In genomic region chr18:65415167-65415566, GRCh38 we compare ENCODE assay signal across 23 cellular contexts.
DNase-seq lines count a peak whose midpoint lies in the region; ATAC-seq and TF ChIP-seq lines count a peak whose summit lies in the region.
"Had no signal": no experiment of that assay in that cellular context is flagged by ENCODE, and none has a peak within 500 bp of the region (broad histone marks: within the 10 kb centered on the region; RNA-seq: fewer than 3 reads in every experiment).

No MANE protein-coding gene starts in this region.

- DNase-seq in DMS 273 (lab: John Stamatoyannopoulos, UW; ENCODE audit: unreplicated experiment) (peak; percentile 20), DMS 273 treated with DMSO at 0.1 percent for 48 hours (lab: John Stamatoyannopoulos, UW) (no peak), NCI-H345 treated with DMSO at 0.1 percent for 48 hours (lab: John Stamatoyannopoulos, UW; ENCODE audit: unreplicated experiment) (peak; percentile 69), T1000 (lab: John Stamatoyannopoulos, UW) (peak; percentile 26), islet precursor cell (peak; percentile 91), MG63 (no peak), colonic mucosa (no peak)
- DNase-seq: activated CD4-positive, alpha-beta T cell treated with anti-CD3 and anti-CD28 coated beads for 1 hour; activated CD8-positive, alpha-beta T cell treated with anti-CD3 and anti-CD28 coated beads for 36 hours; activated T-cell treated with anti-CD3 and anti-CD28 coated beads, Interleukin-2, amount 50 U/mL, for 1 hour; CD4-positive, alpha-beta memory T cell; effector memory CD4-positive, alpha-beta T cell; gastrocnemius medialis; GF-D8; NCI-H1105; ovary; retina; stimulated activated CD4-positive, alpha-beta T cell treated with anti-CD3 and anti-CD28 coated beads, Interleukin-2, amount 100 ng/mL, for 48 hours had no signal

- no peaks in the 10 kb centered on the region for H3K4me1 ChIP-seq in colonic mucosa
- H3K4me1 ChIP-seq: gastrocnemius medialis had no signal

- H3K9ac ChIP-seq in colonic mucosa (ENCODE audit: low read depth in 2 of 2, low read length in 2 of 2), result no peak overlapping the region

- intact Hi-C loops in colonic mucosa (cut with DNase I), result no loop called here

- no peaks in the 10 kb centered on the region for H3K27me3 ChIP-seq in MG63
- H3K27me3 ChIP-seq in colonic mucosa, result no peaks in the 10 kb centered on the region
- H3K27me3 ChIP-seq: gastrocnemius medialis, hepatocyte, ovary had no signal

- H3K9me3 ChIP-seq in MG63 (no peaks in the 10 kb centered on the region), colonic mucosa (no peaks in the 10 kb centered on the region)
- H3K9me3 ChIP-seq: gastrocnemius medialis, ovary had no signal

- no peak overlapping the region for H3K27ac ChIP-seq in colonic mucosa
- H3K27ac ChIP-seq: 22Rv1, gastrocnemius medialis, hepatocyte, ovary had no signal

- no peak for TF ChIP-seq CTCF in colonic mucosa (IDR thresholded peaks at IDR 0.05)

- H3K4me3 ChIP-seq in MG63 (no peak overlapping the region), colonic mucosa (no peak overlapping the region)
- H3K4me3 ChIP-seq: gastrocnemius medialis, hepatocyte, ovary had no signal

- no peak for ATAC-seq in HG02852 (IDR thresholded peaks at IDR 0.05; ENCODE audit: unreplicated experiment)
- ATAC-seq: activated CD8-positive, alpha-beta T cell treated with anti-CD3 and anti-CD28 coated beads for 36 hours; gastrocnemius medialis; natural killer cell treated with Interleukin-12 subunit alpha and Interleukin-12 subunit beta and Interleukin-15 and Interleukin-18, amount 100 ng/mL, for 72 hours; stimulated activated effector memory CD8-positive, alpha-beta T cell treated with anti-CD3 and anti-CD28 coated beads, Interleukin-12 subunit alpha, Interleukin-12 subunit beta, amount 100 ng/mL, for 72 hours had no signal

- H3K36me3 ChIP-seq in MG63, result no peaks in the 10 kb centered on the region
- H3K36me3 ChIP-seq in colonic mucosa, result no peaks in the 10 kb centered on the region
- H3K36me3 ChIP-seq: gastrocnemius medialis, ovary had no signal

Comparison
In these comparisons a context has a peak if more than half of its experiments do, and no peak if none do; other contexts are left out.
1. DNase-seq: peak in DMS 273 (single experiment), NCI-H345 treated with DMSO at 0.1 percent for 48 hours (single experiment), T1000 (single experiment) and islet precursor cell (single experiment); none in DMS 273 treated with DMSO at 0.1 percent for 48 hours (single experiment), MG63 (single experiment) and colonic mucosa (single experiment).